Comparison of ENCODE assay signal across 20 cellular contexts in the genomic region with DNA sequence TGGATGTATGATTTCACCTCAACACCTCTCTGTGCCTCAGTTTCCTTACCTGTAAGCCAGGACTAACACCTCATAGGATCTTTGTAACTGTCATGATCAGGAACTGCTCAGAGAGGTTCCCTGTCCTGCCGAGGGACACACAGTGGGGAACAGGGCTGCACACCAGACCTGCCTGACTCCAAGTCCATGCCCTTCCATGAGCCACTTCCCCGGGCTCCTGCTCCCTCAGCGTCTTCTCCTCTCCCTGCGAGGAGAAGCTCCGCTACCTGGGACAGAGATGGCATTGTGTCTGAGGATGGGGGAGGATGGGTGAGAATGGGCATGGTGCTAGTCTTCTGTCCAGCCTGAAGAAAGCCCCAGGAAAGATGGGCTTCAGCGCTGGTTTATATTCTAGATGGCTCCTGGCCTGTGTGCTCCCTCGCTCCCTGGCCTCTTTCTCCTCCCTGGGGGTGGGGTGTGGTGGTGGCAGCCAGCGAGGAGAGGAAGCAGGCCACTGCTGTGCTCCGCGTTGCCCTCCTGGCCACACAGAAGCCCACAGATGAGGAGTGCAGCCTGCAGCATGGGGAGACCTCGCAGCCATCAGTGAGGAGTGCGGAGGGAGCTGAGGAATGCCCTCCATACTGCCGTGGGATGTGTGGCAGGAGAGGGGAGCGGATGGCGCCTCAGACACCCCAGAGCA.
A peak's percentile ranks its signal among the peaks of the same experiment; 100 is the strongest.
DNase-seq lines count a peak whose midpoint lies in the region; ATAC-seq and TF ChIP-seq lines count a peak whose summit lies in the region.
"Had no signal": no experiment of that assay in that cellular context is flagged by ENCODE, and none has a peak within 500 bp of the region (broad histone marks: within the 10 kb centered on the region; RNA-seq: fewer than 3 reads in every experiment).

No MANE protein-coding gene starts in this region.

- H3K4me3 ChIP-seq in dorsolateral prefrontal cortex: peak overlapping the region in 1 of 59 donors; percentile 24
- H3K4me3 ChIP-seq: left lung, tibial artery had no signal

- no peaks in the 10 kb centered on the region for H3K27me3 ChIP-seq in dorsolateral prefrontal cortex
- H3K27me3 ChIP-seq: left lung had no signal

- peaks cover 69% of the 10 kb centered on the region for H3K4me1 Mint-ChIP-seq in stimulated activated naive CD8-positive, alpha-beta T cell treated with anti-CD3 and anti-CD28 coated beads, Interleukin-15, amount 100 ng/mL, for 72 hours
- H3K4me1 Mint-ChIP-seq in nephron progenitor cell: peaks cover 83% of the 10 kb centered on the region

- H3K36me3 Mint-ChIP-seq in nephron progenitor cell (ENCODE audit: low read depth): peaks cover 37% of the 10 kb centered on the region

- H3K27ac Mint-ChIP-seq in stimulated activated naive CD8-positive, alpha-beta T cell treated with anti-CD3 and anti-CD28 coated beads, Interleukin-15, amount 100 ng/mL, for 72 hours: peak overlapping the region; percentile 42 to 79
- H3K27ac Mint-ChIP-seq in nephron progenitor cell: no peak overlapping the region
- H3K27ac Mint-ChIP-seq: activated CD4-positive, alpha-beta T cell treated with anti-CD3 and anti-CD28 coated beads, Interleukin-2, amount 10 ng/mL, durations not matched to agents 24 days and 14 days; stimulated activated naive B cell treated with anti-CD40 and anti-IgM and Interleukin-4, amounts not matched to agents 10 μg/mL and 1 μg/mL and 100 μg/mL, for 72 hours had no signal

- no peaks in the 10 kb centered on the region for H3K9me3 Mint-ChIP-seq in stimulated activated naive CD8-positive, alpha-beta T cell treated with anti-CD3 and anti-CD28 coated beads, Interleukin-15, amount 100 ng/mL, for 72 hours
- H3K9me3 Mint-ChIP-seq in nephron progenitor cell: no peaks in the 10 kb centered on the region
- H3K9me3 Mint-ChIP-seq: activated CD4-positive, alpha-beta T cell treated with anti-CD3 and anti-CD28 coated beads, Interleukin-2, amount 10 ng/mL, durations not matched to agents 24 days and 14 days; central memory CD8-positive, alpha-beta T cell; stimulated activated naive B cell treated with anti-CD40 and anti-IgM and Interleukin-4, amounts not matched to agents 10 μg/mL and 1 μg/mL and 100 μg/mL, for 72 hours had no signal

- intact Hi-C loops in dorsolateral prefrontal cortex (cut with DNase I): loop anchor here in 1 of 2 donors (5.0 kb wide), 1 partner anchor 71 kb away; no protein-coding TSS in a partner anchor

- H3K27ac ChIP-seq in dorsolateral prefrontal cortex: peak overlapping the region in 51 of 59 donors; percentile 7 to 86 (median 66)
- H3K27ac ChIP-seq: tibial artery had no signal

- TF ChIP-seq CTCF in dorsolateral prefrontal cortex (IDR thresholded peaks at IDR 0.05 in 54 of 56, conservative IDR thresholded peaks at IDR 0.05 in 2 of 56; ENCODE audit: low read depth in 1 of 56, partially characterized antibody in 56 of 56) (no peak), nephron progenitor cell (IDR thresholded peaks at IDR 0.05) (no peak)

- H3K4me3 Mint-ChIP-seq in stimulated activated naive CD8-positive, alpha-beta T cell treated with anti-CD3 and anti-CD28 coated beads, Interleukin-15, amount 100 ng/mL, for 72 hours: no peak overlapping the region
- peak overlapping the region; percentile 15 for H3K4me3 Mint-ChIP-seq in nephron progenitor cell
- H3K4me3 Mint-ChIP-seq: activated CD4-positive, alpha-beta T cell treated with anti-CD3 and anti-CD28 coated beads, Interleukin-2, amount 10 ng/mL, durations not matched to agents 24 days and 14 days; central memory CD8-positive, alpha-beta T cell; stimulated activated naive B cell treated with anti-CD40 and anti-IgM and Interleukin-4, amounts not matched to agents 10 μg/mL and 1 μg/mL and 100 μg/mL, for 72 hours had no signal

- no peaks in the 10 kb centered on the region for H3K27me3 Mint-ChIP-seq in stimulated activated naive CD8-positive, alpha-beta T cell treated with anti-CD3 and anti-CD28 coated beads, Interleukin-15, amount 100 ng/mL, for 72 hours
- H3K27me3 Mint-ChIP-seq in nephron progenitor cell (ENCODE audit: low read depth, poor library complexity): peaks cover 4% of the 10 kb centered on the region
- H3K27me3 Mint-ChIP-seq: activated CD4-positive, alpha-beta T cell treated with anti-CD3 and anti-CD28 coated beads, Interleukin-2, amount 10 ng/mL, durations not matched to agents 24 days and 14 days; central memory CD8-positive, alpha-beta T cell; stimulated activated naive B cell treated with anti-CD40 and anti-IgM and Interleukin-4, amounts not matched to agents 10 μg/mL and 1 μg/mL and 100 μg/mL, for 72 hours had no signal

- no peak for DNase-seq in stimulated activated naive CD8-positive, alpha-beta T cell treated with anti-CD3 and anti-CD28 coated beads, Interleukin-15, amount 100 ng/mL, for 72 hours
- no peak for DNase-seq in stimulated activated naive CD8-positive, alpha-beta T cell treated with anti-CD3 and anti-CD28 coated beads, Interleukin-15, Interleukin-2, amounts not matched to agents 100 U/mL and 50 U/mL, for 24 hours
- peak in 1 of 10 donors; percentile 28 for DNase-seq in dorsolateral prefrontal cortex
- no peak for DNase-seq in nephron progenitor cell
- no peak for DNase-seq in cerebellum (ENCODE audit: low spot score)
- DNase-seq: activated CD4-positive, alpha-beta T cell treated with anti-CD3 and anti-CD28 coated beads, Interleukin-2, amount 10 ng/mL, durations not matched to agents 24 days and 14 days; Caco-2; effector CD8-positive, alpha-beta T cell; Karpas-422; NCI-H187 treated with DMSO at 0.1 percent for 48 hours; NCI-H226; NCI-H82; OCI-M1; SIG-M5; stimulated activated naive B cell treated with anti-CD40 and anti-IgM and Interleukin-4, amounts not matched to agents 10 μg/mL and 1 μg/mL and 100 μg/mL, for 72 hours; tibial artery had no signal

- ATAC-seq in stimulated activated naive CD8-positive, alpha-beta T cell treated with anti-CD3 and anti-CD28 coated beads, Interleukin-15, amount 100 ng/mL, for 72 hours: no peak
- ATAC-seq in stimulated activated naive CD8-positive, alpha-beta T cell treated with anti-CD3 and anti-CD28 coated beads, Interleukin-15, Interleukin-2, amounts not matched to agents 100 U/mL and 50 U/mL, for 24 hours: no peak
- no peak for ATAC-seq in HG03095 (IDR thresholded peaks at IDR 0.05; ENCODE audit: unreplicated experiment)
- ATAC-seq in GM19023 (IDR thresholded peaks at IDR 0.05; ENCODE audit: unreplicated experiment): no peak
- ATAC-seq: stimulated activated naive B cell treated with anti-CD40 and anti-IgM and Interleukin-4, amounts not matched to agents 10 μg/mL and 1 μg/mL and 100 μg/mL, for 72 hours had no signal
